Comparison of ENCODE assay signal across 24 cellular contexts in the genomic region with DNA sequence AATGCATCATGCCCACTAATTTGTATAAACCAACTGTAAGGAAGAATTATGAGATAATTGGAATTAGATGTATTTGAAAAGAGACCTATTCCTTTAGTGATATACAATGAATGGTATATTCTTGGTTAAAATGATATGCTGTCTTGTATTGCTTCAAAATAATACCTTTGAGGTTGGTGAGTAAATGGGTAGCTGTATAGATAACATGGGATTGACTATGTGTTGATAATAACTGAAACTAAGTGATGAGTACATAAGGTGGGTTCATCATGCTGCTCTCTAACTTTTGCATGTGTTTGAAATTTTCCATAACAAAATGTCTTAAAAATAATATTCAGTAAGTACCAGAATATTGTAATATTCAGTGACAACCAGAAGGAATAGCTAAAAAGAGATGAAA.
DNase-seq lines count a peak whose midpoint lies in the region; ATAC-seq and TF ChIP-seq lines count a peak whose summit lies in the region.
"Had no signal": no experiment of that assay in that cellular context is flagged by ENCODE, and none has a peak within 500 bp of the region (broad histone marks: within the 10 kb centered on the region; RNA-seq: fewer than 3 reads in every experiment).

No MANE protein-coding gene starts in this region.

- H3K9me3 Mint-ChIP-seq in activated T-cell treated with anti-CD3 and anti-CD28 coated beads, Interleukin-2, amount 50 U/mL, for 72 hours = no peaks in the 10 kb centered on the region
- H3K9me3 Mint-ChIP-seq in activated naive CD8-positive, alpha-beta T cell (ENCODE audit: low read depth) = no peaks in the 10 kb centered on the region
- no peaks in the 10 kb centered on the region for H3K9me3 Mint-ChIP-seq in nephron
- no peaks in the 10 kb centered on the region for H3K9me3 Mint-ChIP-seq in T-helper 2 cell treated with Interferon-gamma antibody and Interleukin-4, amounts not matched to agents 5 μg/mL and 100 μg/mL, for 36 hours
- H3K9me3 Mint-ChIP-seq in endodermal cell = no peaks in the 10 kb centered on the region
- H3K9me3 Mint-ChIP-seq: activated B cell treated with CpG ODN at 0.5 μM for 24 hours; CD8-positive, alpha-beta memory T cell; central memory CD8-positive, alpha-beta T cell had no signal

- no peak for TF ChIP-seq POLR2A in uterus (IDR thresholded peaks at IDR 0.05)

- TF ChIP-seq CTCF in nephron (IDR thresholded peaks at IDR 0.05; ENCODE audit: unreplicated experiment in 3 of 3) = no peak
- no peak for TF ChIP-seq CTCF in uterus (IDR thresholded peaks at IDR 0.05)
- no peak for TF ChIP-seq CTCF in endodermal cell (conservative IDR thresholded peaks at IDR 0.05)

- H3K27me3 ChIP-seq in uterus (no peaks in the 10 kb centered on the region), endodermal cell (ENCODE audit: control insufficient read depth, insufficient read depth, low read length, poor library complexity, severe bottlenecking) (no peaks in the 10 kb centered on the region)
- H3K27me3 ChIP-seq: adrenal gland, tibial nerve had no signal

- H3K4me3 Mint-ChIP-seq in activated T-cell treated with anti-CD3 and anti-CD28 coated beads, Interleukin-2, amount 50 U/mL, for 72 hours = peak overlapping the region; percentile 45 to 59
- no peak overlapping the region for H3K4me3 Mint-ChIP-seq in activated naive CD8-positive, alpha-beta T cell
- H3K4me3 Mint-ChIP-seq in nephron (no peak overlapping the region), endodermal cell (no peak overlapping the region)
- H3K4me3 Mint-ChIP-seq in T-helper 2 cell treated with Interferon-gamma antibody and Interleukin-4, amounts not matched to agents 5 μg/mL and 100 μg/mL, for 36 hours = no peak overlapping the region
- H3K4me3 Mint-ChIP-seq: activated B cell treated with CpG ODN at 0.5 μM for 24 hours; CD8-positive, alpha-beta memory T cell; central memory CD8-positive, alpha-beta T cell; naive thymus-derived CD4-positive, alpha-beta T cell had no signal

- H3K4me1 Mint-ChIP-seq in activated T-cell treated with anti-CD3 and anti-CD28 coated beads, Interleukin-2, amount 50 U/mL, for 72 hours (ENCODE audit: low read depth) = peaks cover 39% of the 10 kb centered on the region
- peaks cover 20% of the 10 kb centered on the region for H3K4me1 Mint-ChIP-seq in activated naive CD8-positive, alpha-beta T cell (ENCODE audit: low read depth)
- peaks cover 10% of the 10 kb centered on the region for H3K4me1 Mint-ChIP-seq in nephron
- peaks cover 3% of the 10 kb centered on the region for H3K4me1 Mint-ChIP-seq in T-helper 2 cell treated with Interferon-gamma antibody and Interleukin-4, amounts not matched to agents 5 μg/mL and 100 μg/mL, for 36 hours (ENCODE audit: low read depth)
- no peaks in the 10 kb centered on the region for H3K4me1 Mint-ChIP-seq in endodermal cell
- H3K4me1 Mint-ChIP-seq: central memory CD8-positive, alpha-beta T cell had no signal

- H3K4me3 ChIP-seq in uterus = no peak overlapping the region
- H3K4me3 ChIP-seq in endodermal cell (ENCODE audit: low read length) = no peak overlapping the region
- H3K4me3 ChIP-seq: adrenal gland, tibial nerve had no signal

- H3K4me1 ChIP-seq in uterus (peaks cover 0 to 5% of the 10 kb centered on the region in 2 donors), endodermal cell (ENCODE audit: control insufficient read depth, insufficient read depth, low read length) (no peaks in the 10 kb centered on the region)

- H3K36me3 ChIP-seq in uterus (no peaks in the 10 kb centered on the region), endodermal cell (ENCODE audit: control insufficient read depth, insufficient read depth, low read length) (no peaks in the 10 kb centered on the region)
- H3K36me3 ChIP-seq: adrenal gland, tibial nerve had no signal

- no peak for DNase-seq in activated T-cell treated with anti-CD3 and anti-CD28 coated beads, Interleukin-2, amount 50 U/mL, for 72 hours
- no peak for DNase-seq in activated T-cell treated with anti-CD3 and anti-CD28 coated beads, Interleukin-2, amount 50 U/mL, for 1 hour
- no peak for DNase-seq in uterus
- no peak for DNase-seq in T-helper 2 cell treated with Interferon-gamma antibody and Interleukin-4, amounts not matched to agents 5 μg/mL and 100 μg/mL, for 36 hours (ENCODE audit: low spot score)
- DNase-seq in endodermal cell = no peak
- no peak for DNase-seq in caudate nucleus (lab: John Stamatoyannopoulos, UW)
- DNase-seq: activated B cell treated with CpG ODN at 0.5 μM for 24 hours; activated CD8-positive, alpha-beta memory T cell treated with anti-CD3 and anti-CD28 coated beads, Interleukin-2, amount 50 U/mL, for 48 hours; CD8-positive, alpha-beta memory T cell; DND-41; effector CD4-positive, alpha-beta T cell; Karpas-422; NCI-H1092 treated with DMSO at 0.1 percent for 48 hours; NCI-H2081 treated with DMSO at 0.1 percent for 48 hours; NCI-H510A; posterior cingulate gyrus; SHP77 treated with DMSO at 0.1 percent for 48 hours; stimulated activated CD4-positive, alpha-beta T cell treated with anti-CD3 and anti-CD28 coated beads, Interleukin-4, amount 100 ng/mL, for 1 hour had no signal

- H3K27me3 Mint-ChIP-seq in activated T-cell treated with anti-CD3 and anti-CD28 coated beads, Interleukin-2, amount 50 U/mL, for 72 hours (ENCODE audit: low read depth) = no peaks in the 10 kb centered on the region
- H3K27me3 Mint-ChIP-seq in activated naive CD8-positive, alpha-beta T cell = no peaks in the 10 kb centered on the region
- H3K27me3 Mint-ChIP-seq in nephron (ENCODE audit: low read depth) (no peaks in the 10 kb centered on the region), endodermal cell (ENCODE audit: insufficient read depth) (no peaks in the 10 kb centered on the region)
- no peaks in the 10 kb centered on the region for H3K27me3 Mint-ChIP-seq in T-helper 2 cell treated with Interferon-gamma antibody and Interleukin-4, amounts not matched to agents 5 μg/mL and 100 μg/mL, for 36 hours (ENCODE audit: low read depth)
- H3K27me3 Mint-ChIP-seq: activated B cell treated with CpG ODN at 0.5 μM for 24 hours; CD8-positive, alpha-beta memory T cell; central memory CD8-positive, alpha-beta T cell; naive thymus-derived CD4-positive, alpha-beta T cell had no signal

- peak; percentile 91 to 93 for ATAC-seq in activated T-cell treated with anti-CD3 and anti-CD28 coated beads, Interleukin-2, amount 50 U/mL, for 72 hours (replicated peaks in 1 of 2)
- ATAC-seq: naive thymus-derived CD4-positive, alpha-beta T cell had no signal

- no peak overlapping the region for H3K9ac ChIP-seq in endodermal cell (ENCODE audit: extremely low read depth, low read length, poor library complexity, severe bottlenecking)

- H3K27ac ChIP-seq in uterus = peak overlapping the region; percentile 65 to 87
- no peak overlapping the region for H3K27ac ChIP-seq in endodermal cell (ENCODE audit: low read depth, low read length)
- H3K27ac ChIP-seq in caudate nucleus (ENCODE audit: low read depth, low read length) = no peak overlapping the region

- intact Hi-C loops in uterus (cut with DNase I; ENCODE audit: low total_unique reads) = no loop called here

- peak overlapping the region; percentile 95 for H3K27ac Mint-ChIP-seq in activated T-cell treated with anti-CD3 and anti-CD28 coated beads, Interleukin-2, amount 50 U/mL, for 72 hours
- H3K27ac Mint-ChIP-seq in activated naive CD8-positive, alpha-beta T cell = peak overlapping the region; percentile 72
- peak overlapping the region; percentile 44 to 78 (median 56) for H3K27ac Mint-ChIP-seq in nephron
- H3K27ac Mint-ChIP-seq in T-helper 2 cell treated with Interferon-gamma antibody and Interleukin-4, amounts not matched to agents 5 μg/mL and 100 μg/mL, for 36 hours = no peak overlapping the region
- H3K27ac Mint-ChIP-seq in endodermal cell = no peak overlapping the region
- H3K27ac Mint-ChIP-seq: activated B cell treated with CpG ODN at 0.5 μM for 24 hours had no signal

- peaks cover 1 to 2% of the 10 kb centered on the region in 2 donors for H3K36me3 Mint-ChIP-seq in activated T-cell treated with anti-CD3 and anti-CD28 coated beads, Interleukin-2, amount 50 U/mL, for 72 hours (ENCODE audit: insufficient read depth in 2 of 2)
- no peaks in the 10 kb centered on the region for H3K36me3 Mint-ChIP-seq in activated naive CD8-positive, alpha-beta T cell
- H3K36me3 Mint-ChIP-seq in nephron (ENCODE audit: low read depth) (no peaks in the 10 kb centered on the region), endodermal cell (ENCODE audit: low read depth) (no peaks in the 10 kb centered on the region)
- no peaks in the 10 kb centered on the region for H3K36me3 Mint-ChIP-seq in T-helper 2 cell treated with Interferon-gamma antibody and Interleukin-4, amounts not matched to agents 5 μg/mL and 100 μg/mL, for 36 hours (ENCODE audit: low read depth)
- H3K36me3 Mint-ChIP-seq: CD8-positive, alpha-beta memory T cell had no signal

- no peaks in the 10 kb centered on the region for H3K9me3 ChIP-seq in uterus
- no peaks in the 10 kb centered on the region for H3K9me3 ChIP-seq in endodermal cell (ENCODE audit: control insufficient read depth, low read length)
- H3K9me3 ChIP-seq: adrenal gland, tibial nerve had no signal

Comparison
In these comparisons a context has a peak if more than half of its experiments do, and no peak if none do; other contexts are left out.
1. H3K27ac Mint-ChIP-seq: peak in activated T-cell treated with anti-CD3 and anti-CD28 coated beads, Interleukin-2, amount 50 U/mL, for 72 hours (single experiment), activated naive CD8-positive, alpha-beta T cell (single experiment) and nephron (3 of 3); none in T-helper 2 cell treated with Interferon-gamma antibody and Interleukin-4, amounts not matched to agents 5 μg/mL and 100 μg/mL, for 36 hours (single experiment) and endodermal cell (single experiment).
2. H3K4me3 Mint-ChIP-seq: peak in activated T-cell treated with anti-CD3 and anti-CD28 coated beads, Interleukin-2, amount 50 U/mL, for 72 hours (2 of 2); none in activated naive CD8-positive, alpha-beta T cell (single experiment), nephron (0 of 3), T-helper 2 cell treated with Interferon-gamma antibody and Interleukin-4, amounts not matched to agents 5 μg/mL and 100 μg/mL, for 36 hours (single experiment) and endodermal cell (single experiment).
3. H3K27ac ChIP-seq: peak in uterus (2 of 2); none in endodermal cell (single experiment) and caudate nucleus (single experiment).